Comparison of ENCODE assay signal across 16 cellular contexts in the genomic region with DNA sequence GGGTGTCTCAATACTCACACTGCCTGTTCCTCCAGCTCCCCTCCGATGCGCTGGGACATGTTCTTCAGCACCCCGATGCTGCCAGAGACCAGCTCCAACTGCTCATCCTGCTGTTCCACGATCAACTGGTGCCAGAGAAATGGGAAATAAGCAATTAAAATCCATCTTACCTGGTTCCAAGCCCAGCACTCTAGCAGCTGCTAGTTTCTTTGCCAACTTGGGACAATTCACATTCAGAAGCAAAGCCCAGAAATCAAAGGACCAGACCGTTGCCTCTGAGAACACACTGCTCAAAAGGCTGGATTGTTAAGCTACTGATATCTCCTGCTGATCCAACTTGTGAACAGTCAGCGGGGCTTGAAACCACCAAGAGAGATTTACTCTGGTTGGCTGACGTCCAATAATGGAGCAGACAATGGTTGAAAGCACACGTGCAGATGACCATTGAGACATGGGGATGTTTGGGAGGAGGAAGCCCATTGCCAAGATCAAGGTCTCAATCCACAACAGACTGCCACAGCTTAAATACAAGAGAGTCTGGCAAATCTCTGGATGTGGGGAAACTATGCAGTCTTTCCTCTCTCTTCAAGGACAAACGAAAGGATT. TPM values are rescaled to one million over a fixed set of nuclear protein-coding genes. Genes with fewer than 3 reads are reported as not detected.
DNase-seq lines count a peak whose midpoint lies in the region; ATAC-seq, FAIRE-seq and TF ChIP-seq lines count a peak whose summit lies in the region.
"Had no signal": no experiment of that assay in that cellular context is flagged by ENCODE, and none has a peak within 500 bp of the region (broad histone marks: within the 10 kb centered on the region; RNA-seq: fewer than 3 reads in every experiment).

No MANE protein-coding gene starts in this region.

- no peak overlapping the region for H3K4me2 ChIP-seq in GM12878 (ENCODE audit: control insufficient read depth, insufficient read depth)

- no peaks in the 10 kb centered on the region for H4K20me1 ChIP-seq in GM12878 (ENCODE audit: control insufficient read depth, insufficient read depth)

- H3K36me3 ChIP-seq in GM12878 (ENCODE audit: control insufficient read depth in 2 of 2, insufficient read depth in 2 of 2, low read length in 1 of 2) = peaks cover 21 to 32% of the 10 kb centered on the region in 2 experiments
- H3K36me3 ChIP-seq in psoas muscle (ENCODE audit: insufficient read depth in 1 of 2, low read depth in 1 of 2) = peaks cover 14 to 95% of the 10 kb centered on the region in 2 donors

- H2AFZ ChIP-seq in GM12878 (ENCODE audit: control insufficient read depth, low read depth, low read length) = no peak overlapping the region

- no peak overlapping the region for H3K27ac ChIP-seq in GM12878 (ENCODE audit: control insufficient read depth, insufficient read depth)
- H3K27ac ChIP-seq in psoas muscle = no peak overlapping the region
- H3K27ac ChIP-seq: thoracic aorta had no signal

- DNase-seq in G401 (ENCODE audit: low spot score) (peak; percentile 96), NCI-H2029 treated with DMSO at 0.1 percent for 48 hours (lab: John Stamatoyannopoulos, UW) (peak; percentile 43), GM12878 (ENCODE audit: low read depth, low spot score) (no peak), medulla oblongata (ENCODE audit: extremely low spot score) (peak; percentile 58), AG08395 (ENCODE audit: low spot score) (no peak), psoas muscle (no peak)
- no peak for DNase-seq in activated CD4-positive, alpha-beta T cell treated with anti-CD3 and anti-CD28 coated beads, Interleukin-2, amount 50 U/mL, for 4 hours
- DNase-seq: CD8-positive, alpha-beta memory T cell; cortex of kidney; naive B cell had no signal

- TF ChIP-seq EP300 in GM12878 (IDR thresholded peaks at IDR 0.05; ENCODE audit: borderline replicate concordance in 1 of 2, control insufficient read depth in 1 of 2, low read depth in 2 of 2, low read length in 2 of 2) = no peak

- TF ChIP-seq RAD21 in GM12878 (IDR thresholded peaks at IDR 0.05; ENCODE audit: insufficient read depth, low read depth, low read length) = no peak

- POLR2A ChIA-PET in GM12878 (lab: Charles Lee) = interaction anchor here (0.6 to 2.2 kb wide), 2 partner anchors 16 to 113 kb away, joined by 3 to 10 read pairs; no protein-coding TSS in a partner anchor

- no peaks in the 10 kb centered on the region for H3K79me2 ChIP-seq in GM12878 (ENCODE audit: control insufficient read depth, insufficient read depth, low read length)

- no peak for TF ChIP-seq POLR2A in GM12878 (IDR thresholded peaks at IDR 0.05; ENCODE audit: low read depth, low read length)

- no peak overlapping the region for H3K9ac ChIP-seq in GM12878 (ENCODE audit: control insufficient read depth, insufficient read depth, low read length)

- no peaks in the 10 kb centered on the region for H3K9me3 ChIP-seq in GM12878 (replicated peaks; ENCODE audit: control insufficient read depth, insufficient read depth, low read length)
- no peaks in the 10 kb centered on the region for H3K9me3 ChIP-seq in psoas muscle
- H3K9me3 ChIP-seq: thoracic aorta had no signal

- RAD21 ChIA-PET in GM12878 (lab: Charles Lee; ENCODE audit: unreplicated experiment) = interaction anchor here (1.6 kb wide), 1 partner anchor 107 kb away, joined by 3 read pairs; no protein-coding TSS in a partner anchor

- H3K27me3 ChIP-seq in GM12878 (replicated peaks in 1 of 2; ENCODE audit: control insufficient read depth in 2 of 2, insufficient read depth in 2 of 2, low read length in 1 of 2) = no peaks in the 10 kb centered on the region
- no peaks in the 10 kb centered on the region for H3K27me3 ChIP-seq in psoas muscle (ENCODE audit: insufficient read depth in 3 of 3, low read length in 2 of 3)

- in situ Hi-C loops in G401 (cut with HindIII; ENCODE audit: low sequenced_read_pairs) = no loop called here
- in situ Hi-C loops in GM12878 (cut with MboI) = no loop called here

- H3K4me3 ChIP-seq in GM12878 (no peak overlapping the region), psoas muscle (no peak overlapping the region)
- H3K4me3 ChIP-seq: thoracic aorta had no signal

- SMC1A ChIA-PET in GM12878 (lab: Charles Lee; ENCODE audit: uncharacterized antibody, unreplicated experiment) = interaction anchor here (0.9 to 1.2 kb wide), 3 partner anchors 107 to 176 kb away, joined by 3 to 4 read pairs (median 3); no protein-coding TSS in a partner anchor

- TSS peak; percentile 34 for BruUV-seq in GM12878 (replicated peaks; lab: Mats Ljungman, UMichigan)

- ATAC-seq in GM12878 (no peak), HG02642 (IDR thresholded peaks at IDR 0.05; ENCODE audit: poor library complexity, unreplicated experiment) (no peak), psoas muscle (no peak)
- ATAC-seq: activated naive CD4-positive, alpha-beta T cell treated with anti-CD3 and anti-CD28 coated beads, Interleukin-2, amount 50 U/mL, for 72 hours; sciatic nerve had no signal

- WGBS in GM12878 (ENCODE audit: insufficient coverage, insufficient replicate concordance, low lambda C conversion rate, missing lambda C conversion rate) = 87% methylated on average over 9 of the region's 9 CpGs
- WGBS in psoas muscle, 3 donors = 57 to 60% (median 58%) methylated on average over 9 of the region's 9 CpGs

- intact Hi-C loops in GM12878 (cut with micrococcal nuclease; ENCODE audit: unreplicated experiment) = no loop called here
- intact Hi-C loops in psoas muscle (cut with DNase I) = no loop called here

- TF ChIP-seq CTCF in GM12878 (IDR thresholded peaks at IDR 0.05 in 2 of 3, conservative IDR thresholded peaks at IDR 0.05 in 1 of 3; ENCODE audit: control insufficient read depth in 2 of 3, extremely low read depth in 1 of 3, insufficient read depth in 1 of 3, low read depth in 3 of 3, low read length in 3 of 3) = no peak
- no peak for TF ChIP-seq CTCF in psoas muscle (IDR thresholded peaks at IDR 0.05)

- CTCF ChIA-PET in GM12878 (lab: Yijun Ruan, JAX) = interaction anchor here (0.6 to 1.2 kb wide), 5 partner anchors 20 to 175 kb away, joined by 3 to 4 read pairs (median 3); no protein-coding TSS in a partner anchor

- no peak for FAIRE-seq in GM12878 (lab: Jason Lieb, UNC)
- FAIRE-seq: islet of Langerhans, RCC 7860 had no signal

- H3K4me1 ChIP-seq in GM12878 (ENCODE audit: control insufficient read depth, insufficient read depth, low read length) (no peaks in the 10 kb centered on the region), psoas muscle (no peaks in the 10 kb centered on the region)

TF ChIP-seq in GM12878, 131 proteins besides CTCF, POLR2A, EP300 and RAD21 (continues in another document):
- no peak for TF ChIP-seq RCOR1 (conservative IDR thresholded peaks at IDR 0.05; ENCODE audit: low read depth, low read length)
- no peak for TF ChIP-seq EZH2 (IDR thresholded peaks at IDR 0.05; ENCODE audit: borderline replicate concordance, control insufficient read depth, low read depth, low read length)
- TF ChIP-seq NR2C2 (IDR thresholded peaks at IDR 0.05; ENCODE audit: borderline replicate concordance, control insufficient read depth, insufficient read length, low read depth) = no peak
- TF ChIP-seq PAX8 (IDR thresholded peaks at IDR 0.05) = no peak
- TF ChIP-seq SP1 (IDR thresholded peaks at IDR 0.05; ENCODE audit: low read depth, low read length) = no peak

RNA-seq across cellular contexts. Expression of gene STX6, which starts 34.3 kb away (rescaled TPM):
- total RNA-seq in G401 (2014; rRNA removed; shearing (Covaris generic)) = 17.9 and 28.8 TPM in 2 replicates
- total RNA-seq in GM12878 (2013; cell fraction: nucleolus; rRNA removed) = 86.2 and 87.2 TPM in 2 replicates
- total RNA-seq in GM12878 (2014; rRNA removed) = 21.5 and 24.1 TPM in 2 replicates
- 18.7 and 20.3 TPM in 2 replicates for total RNA-seq in GM12878 (2014; rRNA removed; fragmentation: Illumina TruSeq; extraction: Trizol)
- 18.9 and 19.3 TPM in 2 replicates for total RNA-seq in GM12878 (2021)
- polyA plus RNA-seq in GM12878 (2011; ENCODE audit: low read depth) = 6.6 TPM
- polyA plus RNA-seq in GM12878 (2011; rRNA removed) = 33.6 and 36.3 TPM in 2 replicates
- 23.3 and 24.8 TPM in 2 replicates for polyA plus RNA-seq in GM12878 (2011; cell fraction: cytosol; rRNA removed)
- polyA plus RNA-seq in GM12878 (2011; cell fraction: nucleus; rRNA removed) = 19.2 and 20.8 TPM in 2 replicates
- 9.8 and 13.8 TPM in 2 replicates for polyA plus RNA-seq in GM12878 (2012)
- 17.2 and 19.6 TPM in 2 replicates for polyA plus RNA-seq in GM12878 (2014; fragmentation: Illumina TruSeq; extraction: Trizol)
- polyA plus RNA-seq in GM12878 (2014; fragmentation: Nextera tagmentation; extraction: Ambion mirVana) = 1 to 10 TPM; 4.7 to 6.2 TPM
- 16.7 and 16.9 TPM in 2 replicates for polyA plus RNA-seq in GM12878 (2014; rRNA removed)
- 10 to 100 TPM; 13.3 to 15.5 TPM for polyA plus RNA-seq in GM12878 (2016; fragmentation: Nextera tagmentation; extraction: Ambion mirVana)
- 44.5 and 47.5 TPM in 2 replicates for polyA minus RNA-seq in GM12878 (2011; rRNA and poly(A)+ RNA removed)
- polyA minus RNA-seq in GM12878 (2011; cell fraction: cytosol; rRNA and poly(A)+ RNA removed) = 12.0 and 14.5 TPM in 2 replicates
- 21.5 and 32.9 TPM in 2 replicates for polyA minus RNA-seq in GM12878 (2011; cell fraction: nucleus; rRNA and poly(A)+ RNA removed)
- total RNA-seq in psoas muscle = 1 to 10 TPM; 5.2 to 8.3 (median 5.7) TPM
- 1 to 10 TPM; 3.4 to 4.5 (median 3.9) TPM for polyA plus RNA-seq in psoas muscle

RNA-seq across cellular contexts. Expression of gene MR1, which starts 45.5 kb away (rescaled TPM):
- total RNA-seq in G401 (2014; rRNA removed; shearing (Covaris generic)) = 8.3 and 10.6 TPM in 2 replicates
- total RNA-seq in GM12878 (2013; cell fraction: nucleolus; rRNA removed) = 81.0 and 93.9 TPM in 2 replicates
- total RNA-seq in GM12878 (2014; rRNA removed) = 29.5 and 30.4 TPM in 2 replicates
- total RNA-seq in GM12878 (2014; rRNA removed; fragmentation: Illumina TruSeq; extraction: Trizol) = 32.2 and 32.3 TPM in 2 replicates
- total RNA-seq in GM12878 (2021) = 26.3 and 29.0 TPM in 2 replicates
- 21.6 TPM for polyA plus RNA-seq in GM12878 (2011; ENCODE audit: low read depth)
- 65.9 and 71.7 TPM in 2 replicates for polyA plus RNA-seq in GM12878 (2011; rRNA removed)
- polyA plus RNA-seq in GM12878 (2011; cell fraction: cytosol; rRNA removed) = 42.6 and 46.8 TPM in 2 replicates
- 23.1 and 25.8 TPM in 2 replicates for polyA plus RNA-seq in GM12878 (2011; cell fraction: nucleus; rRNA removed)
- polyA plus RNA-seq in GM12878 (2012) = 20.0 and 23.8 TPM in 2 replicates
- 40.0 and 42.3 TPM in 2 replicates for polyA plus RNA-seq in GM12878 (2014; fragmentation: Illumina TruSeq; extraction: Trizol)
- 10 to 100 TPM; 24.7 to 28.5 TPM for polyA plus RNA-seq in GM12878 (2014; fragmentation: Nextera tagmentation; extraction: Ambion mirVana)
- polyA plus RNA-seq in GM12878 (2014; rRNA removed) = 24.3 and 29.2 TPM in 2 replicates
- polyA plus RNA-seq in GM12878 (2016; fragmentation: Nextera tagmentation; extraction: Ambion mirVana) = 10 to 100 TPM; 35.7 to 36.4 TPM
- 47.7 and 66.8 TPM in 2 replicates for polyA minus RNA-seq in GM12878 (2011; rRNA and poly(A)+ RNA removed)
- 9.9 and 15.5 TPM in 2 replicates for polyA minus RNA-seq in GM12878 (2011; cell fraction: cytosol; rRNA and poly(A)+ RNA removed)
- polyA minus RNA-seq in GM12878 (2011; cell fraction: nucleus; rRNA and poly(A)+ RNA removed) = 23.2 and 32.4 TPM in 2 replicates
- total RNA-seq in psoas muscle = 1 to 10 TPM; 2.0 to 3.0 (median 2.6) TPM
- under 1 TPM; 0.70 to 0.90 (median 0.84) TPM for polyA plus RNA-seq in psoas muscle

Comparison
In these comparisons a context has a peak if more than half of its experiments do, and no peak if none do; other contexts are left out.
1. DNase-seq: peak in G401 (single experiment), NCI-H2029 treated with DMSO at 0.1 percent for 48 hours (single experiment) and medulla oblongata (single experiment); none in GM12878 (single experiment), activated CD4-positive, alpha-beta T cell treated with anti-CD3 and anti-CD28 coated beads, Interleukin-2, amount 50 U/mL, for 4 hours (0 of 2), AG08395 (single experiment) and psoas muscle (0 of 2).